In genomic region chr1:5603353-5604104, GRCh38 we compare ENCODE assay signal across 18 cellular contexts.
DNase-seq lines count a peak whose midpoint lies in the region; ATAC-seq and TF ChIP-seq lines count a peak whose summit lies in the region.
"Had no signal": no experiment of that assay in that cellular context is flagged by ENCODE, and none has a peak within 500 bp of the region (broad histone marks: within the 10 kb centered on the region; RNA-seq: fewer than 3 reads in every experiment).

No MANE protein-coding gene starts in this region.

- peaks cover 10% of the 10 kb centered on the region for H3K27me3 Mint-ChIP-seq in activated naive CD4-positive, alpha-beta T cell treated with anti-CD3 and anti-CD28 coated beads, Interleukin-2, amount 50 U/mL, for 24 hours
- peaks cover 8% of the 10 kb centered on the region for H3K27me3 Mint-ChIP-seq in activated naive CD4-positive, alpha-beta T cell treated with anti-CD3 and anti-CD28 coated beads for 36 hours (ENCODE audit: low read depth)
- peaks cover 29% of the 10 kb centered on the region for H3K27me3 Mint-ChIP-seq in nephron progenitor cell (ENCODE audit: low read depth, poor library complexity)
- H3K27me3 Mint-ChIP-seq in mesothelial cell of epicardium (ENCODE audit: low read depth): peaks cover 7% of the 10 kb centered on the region

- no peak overlapping the region for H3K4me3 ChIP-seq in HEK293 (ENCODE audit: low read depth, low read length)
- H3K4me3 ChIP-seq: BLaER1, GM12878, GM23248 had no signal

- no peak overlapping the region for H3K4me3 Mint-ChIP-seq in activated naive CD4-positive, alpha-beta T cell treated with anti-CD3 and anti-CD28 coated beads, Interleukin-2, amount 50 U/mL, for 24 hours
- no peak overlapping the region for H3K4me3 Mint-ChIP-seq in activated naive CD4-positive, alpha-beta T cell treated with anti-CD3 and anti-CD28 coated beads for 36 hours
- H3K4me3 Mint-ChIP-seq in nephron progenitor cell (no peak overlapping the region), mesothelial cell of epicardium (no peak overlapping the region)
- H3K4me3 Mint-ChIP-seq: CD4-positive, CD25-positive, alpha-beta regulatory T cell; CD8-positive, alpha-beta memory T cell had no signal

- no peak for ATAC-seq in left ventricle myocardium superior
- ATAC-seq: GM12878 had no signal

- H3K27ac ChIP-seq in HEK293 (ENCODE audit: extremely low read depth, low read depth, low read length): no peak overlapping the region
- H3K27ac ChIP-seq: BLaER1, C4-2B, GM23248 had no signal

- TF ChIP-seq CTCF in HEK293 (tag by site-specific recombination; IDR thresholded peaks at IDR 0.05): no peak
- no peak for TF ChIP-seq CTCF in nephron progenitor cell (IDR thresholded peaks at IDR 0.05)
- TF ChIP-seq CTCF in mesothelial cell of epicardium (IDR thresholded peaks at IDR 0.05; ENCODE audit: unreplicated experiment): no peak

- no peaks in the 10 kb centered on the region for H3K4me1 ChIP-seq in HEK293 (ENCODE audit: control insufficient read depth, insufficient read depth, low read length)

- no peaks in the 10 kb centered on the region for H3K9me3 ChIP-seq in HEK293 (ENCODE audit: control insufficient read depth, insufficient read depth, low read depth, low read length)
- H3K9me3 ChIP-seq: BLaER1 had no signal

- H3K36me3 ChIP-seq in HEK293 (ENCODE audit: control insufficient read depth in 2 of 2, insufficient read depth in 1 of 2, low read length in 2 of 2): no peaks in the 10 kb centered on the region
- H3K36me3 ChIP-seq: BLaER1 had no signal

- no peaks in the 10 kb centered on the region for H3K36me3 Mint-ChIP-seq in activated naive CD4-positive, alpha-beta T cell treated with anti-CD3 and anti-CD28 coated beads, Interleukin-2, amount 50 U/mL, for 24 hours
- no peaks in the 10 kb centered on the region for H3K36me3 Mint-ChIP-seq in activated naive CD4-positive, alpha-beta T cell treated with anti-CD3 and anti-CD28 coated beads for 36 hours (ENCODE audit: low read depth)
- H3K36me3 Mint-ChIP-seq in nephron progenitor cell (ENCODE audit: low read depth) (no peaks in the 10 kb centered on the region), mesothelial cell of epicardium (no peaks in the 10 kb centered on the region)
- H3K36me3 Mint-ChIP-seq: CD4-positive, CD25-positive, alpha-beta regulatory T cell; CD8-positive, alpha-beta memory T cell had no signal

- no peak for DNase-seq in activated naive CD4-positive, alpha-beta T cell treated with anti-CD3 and anti-CD28 coated beads for 36 hours
- DNase-seq in nephron progenitor cell (no peak), mesothelial cell of epicardium (ENCODE audit: low spot score in 2 of 2, unreplicated experiment in 2 of 2) (no peak), left ventricle myocardium superior (no peak)
- DNase-seq: CD4-positive, CD25-positive, alpha-beta regulatory T cell; CD8-positive, alpha-beta memory T cell; DMS 273 treated with DMSO at 0.1 percent for 48 hours; DMS79; EL; GDM1; GM23248; H7; HCEC 1CT had no signal

- H3K27ac Mint-ChIP-seq in activated naive CD4-positive, alpha-beta T cell treated with anti-CD3 and anti-CD28 coated beads, Interleukin-2, amount 50 U/mL, for 24 hours: peak overlapping the region; percentile 13
- no peak overlapping the region for H3K27ac Mint-ChIP-seq in activated naive CD4-positive, alpha-beta T cell treated with anti-CD3 and anti-CD28 coated beads for 36 hours
- H3K27ac Mint-ChIP-seq in nephron progenitor cell (peak overlapping the region; percentile 62), mesothelial cell of epicardium (no peak overlapping the region)
- H3K27ac Mint-ChIP-seq: CD4-positive, CD25-positive, alpha-beta regulatory T cell had no signal

- POLR2A ChIA-PET in HEK293 (lab: Yijun Ruan, JAX): no interaction called here

- H3K4me1 Mint-ChIP-seq in activated naive CD4-positive, alpha-beta T cell treated with anti-CD3 and anti-CD28 coated beads, Interleukin-2, amount 50 U/mL, for 24 hours: no peaks in the 10 kb centered on the region
- no peaks in the 10 kb centered on the region for H3K4me1 Mint-ChIP-seq in activated naive CD4-positive, alpha-beta T cell treated with anti-CD3 and anti-CD28 coated beads for 36 hours (ENCODE audit: low read depth)
- H3K4me1 Mint-ChIP-seq in nephron progenitor cell (peaks cover 39% of the 10 kb centered on the region), mesothelial cell of epicardium (peaks cover 20% of the 10 kb centered on the region)
- H3K4me1 Mint-ChIP-seq: CD4-positive, CD25-positive, alpha-beta regulatory T cell; CD8-positive, alpha-beta memory T cell had no signal

- no peaks in the 10 kb centered on the region for H3K9me3 Mint-ChIP-seq in activated naive CD4-positive, alpha-beta T cell treated with anti-CD3 and anti-CD28 coated beads, Interleukin-2, amount 50 U/mL, for 24 hours
- no peaks in the 10 kb centered on the region for H3K9me3 Mint-ChIP-seq in activated naive CD4-positive, alpha-beta T cell treated with anti-CD3 and anti-CD28 coated beads for 36 hours
- H3K9me3 Mint-ChIP-seq in nephron progenitor cell (peaks cover 35% of the 10 kb centered on the region), mesothelial cell of epicardium (peaks cover 14% of the 10 kb centered on the region)

- intact Hi-C loops in activated naive CD4-positive, alpha-beta T cell treated with anti-CD3 and anti-CD28 coated beads for 36 hours (cut with micrococcal nuclease): no loop called here
- intact Hi-C loops in left ventricle myocardium superior (cut with micrococcal nuclease): no loop called here

- CTCF ChIA-PET in activated naive CD4-positive, alpha-beta T cell treated with anti-CD3 and anti-CD28 coated beads for 36 hours (lab: Charles Lee): no interaction called here
- CTCF ChIA-PET in HEK293 (lab: Yijun Ruan, JAX): no interaction called here

TF ChIP-seq in HEK293, 187 proteins besides CTCF, POLR2A, EP300 and RAD21:
- TF ChIP-seq ZNF596 (tag by site-specific recombination; IDR thresholded peaks at IDR 0.05) (peak; percentile 81), ZNF211 (tag by site-specific recombination; IDR thresholded peaks at IDR 0.05; ENCODE audit: low read depth) (no peak)

Comparison
In these comparisons a context has a peak if more than half of its experiments do, and no peak if none do; other contexts are left out.
1. H3K27ac Mint-ChIP-seq: peak in activated naive CD4-positive, alpha-beta T cell treated with anti-CD3 and anti-CD28 coated beads, Interleukin-2, amount 50 U/mL, for 24 hours (single experiment) and nephron progenitor cell (single experiment); none in activated naive CD4-positive, alpha-beta T cell treated with anti-CD3 and anti-CD28 coated beads for 36 hours (single experiment) and mesothelial cell of epicardium (single experiment).